In genomic region chr18:77072566-77072965, GRCh38 we compare ENCODE assay signal across 9 cellular contexts.
DNase-seq lines count a peak whose midpoint lies in the region; ATAC-seq and TF ChIP-seq lines count a peak whose summit lies in the region.
"Had no signal": no experiment of that assay in that cellular context is flagged by ENCODE, and none has a peak within 500 bp of the region (broad histone marks: within the 10 kb centered on the region; RNA-seq: fewer than 3 reads in every experiment).

No MANE protein-coding gene starts in this region.

- no peak for DNase-seq in activated CD4-positive, alpha-beta T cell treated with anti-CD3 and anti-CD28 coated beads for 36 hours
- no peak for DNase-seq in activated CD4-positive, alpha-beta T cell treated with anti-CD3 and anti-CD28 coated beads for 48 hours
- DNase-seq in memory B cell (ENCODE audit: low spot score in 2 of 2) (no peak), suprapubic skin (ENCODE audit: low spot score in 2 of 2) (no peak), GM10248 (ENCODE audit: extremely low spot score) (no peak), GM20000 (ENCODE audit: low spot score) (no peak)
- DNase-seq: NCI-H2081 had no signal

- H3K27me3 Mint-ChIP-seq in activated CD4-positive, alpha-beta T cell treated with anti-CD3 and anti-CD28 coated beads for 36 hours, result no peaks in the 10 kb centered on the region
- H3K27me3 Mint-ChIP-seq in activated T-helper 17 cell treated with anti-CD3 and anti-CD28 coated beads, Interleukin-2, amount 50 U/mL, for 72 hours, result no peaks in the 10 kb centered on the region
- no peaks in the 10 kb centered on the region for H3K27me3 Mint-ChIP-seq in memory B cell

- no peak overlapping the region for H3K4me3 Mint-ChIP-seq in activated CD4-positive, alpha-beta T cell treated with anti-CD3 and anti-CD28 coated beads for 36 hours
- peak overlapping the region; percentile 88 for H3K4me3 Mint-ChIP-seq in activated T-helper 17 cell treated with anti-CD3 and anti-CD28 coated beads, Interleukin-2, amount 50 U/mL, for 72 hours
- no peak overlapping the region for H3K4me3 Mint-ChIP-seq in memory B cell

- peaks cover 51% of the 10 kb centered on the region for H3K4me1 ChIP-seq in suprapubic skin

- CTCF ChIA-PET in activated CD4-positive, alpha-beta T cell treated with anti-CD3 and anti-CD28 coated beads for 36 hours (lab: Charles Lee), result interaction anchor here (1.2 to 6.3 kb wide), 3 partner anchors 16 to 35 kb away, joined by 3 to 42 read pairs (median 18); no protein-coding TSS in a partner anchor
- CTCF ChIA-PET in GM10248 (lab: Yijun Ruan, JAX), result interaction anchor here (1.0 to 2.2 kb wide), 3 partner anchors 10 to 18 kb away, joined by 4 to 8 read pairs (median 5); no protein-coding TSS in a partner anchor

- POLR2A ChIA-PET in activated CD4-positive, alpha-beta T cell treated with anti-CD3 and anti-CD28 coated beads for 36 hours (lab: Charles Lee), result interaction anchor here (0.7 kb wide), 1 partner anchor 28 kb away, joined by 4 read pairs; no protein-coding TSS in a partner anchor
- POLR2A ChIA-PET in GM10248 (lab: Yijun Ruan, JAX), result no interaction called here

- H3K36me3 ChIP-seq in suprapubic skin, result no peaks in the 10 kb centered on the region

- WGBS in suprapubic skin, result 88% methylated on average over 7 of the region's 7 CpGs

- H3K9me3 Mint-ChIP-seq in activated CD4-positive, alpha-beta T cell treated with anti-CD3 and anti-CD28 coated beads for 36 hours (ENCODE audit: low read depth), result no peaks in the 10 kb centered on the region
- H3K9me3 Mint-ChIP-seq in activated T-helper 17 cell treated with anti-CD3 and anti-CD28 coated beads, Interleukin-2, amount 50 U/mL, for 72 hours, result no peaks in the 10 kb centered on the region
- no peaks in the 10 kb centered on the region for H3K9me3 Mint-ChIP-seq in memory B cell

- no peak overlapping the region for H3K4me3 ChIP-seq in suprapubic skin

- TF ChIP-seq CTCF in suprapubic skin (IDR thresholded peaks at IDR 0.05), result no peak
- TF ChIP-seq CTCF in GM10248 (IDR thresholded peaks at IDR 0.05; ENCODE audit: control extremely low read depth, extremely low read depth, low read depth, missing control alignments), result no peak
- no peak for TF ChIP-seq CTCF in GM20000 (IDR thresholded peaks at IDR 0.05; ENCODE audit: extremely low read depth, missing control alignments)

- intact Hi-C loops in activated CD4-positive, alpha-beta T cell treated with anti-CD3 and anti-CD28 coated beads for 36 hours (cut with DNase I, micrococcal nuclease), result loop anchor here in 1 of 2 experiments (1.0 to 2.0 kb wide), 2 partner anchors 10 to 16 kb away; no protein-coding TSS in a partner anchor

- no peak for ATAC-seq in activated CD4-positive, alpha-beta T cell treated with anti-CD3 and anti-CD28 coated beads for 36 hours
- no peak for ATAC-seq in activated T-helper 17 cell treated with anti-CD3 and anti-CD28 coated beads, Interleukin-2, amount 50 U/mL, for 72 hours (replicated peaks)
- ATAC-seq in memory B cell (ENCODE audit: low read depth), result no peak
- ATAC-seq in HG02870 (IDR thresholded peaks at IDR 0.05; ENCODE audit: unreplicated experiment), result no peak

- no peaks in the 10 kb centered on the region for H3K9me3 ChIP-seq in suprapubic skin

- H3K27ac Mint-ChIP-seq in activated CD4-positive, alpha-beta T cell treated with anti-CD3 and anti-CD28 coated beads for 36 hours, result peak overlapping the region; percentile 94
- H3K27ac Mint-ChIP-seq in activated T-helper 17 cell treated with anti-CD3 and anti-CD28 coated beads, Interleukin-2, amount 50 U/mL, for 72 hours, result peak overlapping the region; percentile 100
- H3K27ac Mint-ChIP-seq in memory B cell, result peak overlapping the region; percentile 77

- H3K27ac ChIP-seq in suprapubic skin, result peak overlapping the region; percentile 45

- peaks cover 32% of the 10 kb centered on the region for H3K36me3 Mint-ChIP-seq in activated CD4-positive, alpha-beta T cell treated with anti-CD3 and anti-CD28 coated beads for 36 hours (ENCODE audit: low read depth)
- peaks cover 69% of the 10 kb centered on the region for H3K36me3 Mint-ChIP-seq in activated T-helper 17 cell treated with anti-CD3 and anti-CD28 coated beads, Interleukin-2, amount 50 U/mL, for 72 hours (ENCODE audit: low read depth)
- peaks cover 7% of the 10 kb centered on the region for H3K36me3 Mint-ChIP-seq in memory B cell

- TF ChIP-seq POLR2A in suprapubic skin (IDR thresholded peaks at IDR 0.05), result no peak

- peaks cover 86% of the 10 kb centered on the region for H3K4me1 Mint-ChIP-seq in activated CD4-positive, alpha-beta T cell treated with anti-CD3 and anti-CD28 coated beads for 36 hours
- H3K4me1 Mint-ChIP-seq in activated T-helper 17 cell treated with anti-CD3 and anti-CD28 coated beads, Interleukin-2, amount 50 U/mL, for 72 hours, result peaks cover 59% of the 10 kb centered on the region
- peaks cover 37% of the 10 kb centered on the region for H3K4me1 Mint-ChIP-seq in memory B cell

- H3K27me3 ChIP-seq in suprapubic skin, result no peaks in the 10 kb centered on the region

- TF ChIP-seq EP300 in suprapubic skin (IDR thresholded peaks at IDR 0.05), result no peak
